In the genomic region with DNA sequence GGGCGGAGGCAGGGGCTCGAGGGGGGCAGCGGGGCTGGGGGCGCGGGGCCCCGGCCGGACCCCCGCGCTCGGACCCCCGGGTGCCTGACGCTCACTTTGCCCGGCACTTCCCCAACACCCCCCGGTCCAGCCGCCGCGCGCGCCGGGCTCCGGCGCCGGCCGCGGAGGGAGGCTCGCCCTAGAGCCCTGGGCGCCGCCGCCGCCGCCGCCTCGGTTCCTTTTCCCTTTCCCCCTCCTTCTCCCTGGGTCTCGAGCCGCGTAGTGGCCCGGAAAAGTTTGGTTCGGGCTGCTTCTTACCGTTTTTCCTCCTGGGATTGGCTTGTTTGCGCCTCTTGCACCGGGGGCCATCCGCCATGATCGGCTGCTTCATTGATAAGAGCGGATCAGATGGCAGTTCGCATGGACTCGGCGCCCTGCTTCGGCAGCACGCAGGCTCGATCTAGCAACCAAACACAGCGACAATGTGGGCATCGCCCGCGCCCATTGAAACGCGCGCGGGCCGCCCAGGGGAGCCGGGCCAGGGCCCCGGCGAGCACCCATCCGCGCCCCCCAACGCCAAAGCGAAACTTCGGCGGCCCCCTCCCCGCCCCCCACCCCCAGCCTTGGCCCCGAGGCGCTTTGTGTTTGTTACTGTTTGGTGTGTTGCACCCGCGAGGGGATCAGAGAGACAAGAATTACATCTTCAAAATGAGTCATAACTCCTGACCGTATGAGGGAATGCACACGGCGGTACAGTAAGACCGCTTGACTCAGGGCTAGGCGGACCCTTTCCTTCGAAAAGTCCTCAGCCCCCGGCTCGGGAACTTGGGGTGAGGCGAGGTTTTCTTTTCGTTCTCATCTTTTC, we compare ENCODE assay signal across 8 cellular contexts. TPM values are rescaled to one million over a fixed set of nuclear protein-coding genes. Genes with fewer than 3 reads are reported as not detected.
A peak's percentile ranks its signal among the peaks of the same experiment; 100 is the strongest.
DNase-seq lines count a peak whose midpoint lies in the region; ATAC-seq and TF ChIP-seq lines count a peak whose summit lies in the region.

No MANE protein-coding gene starts in this region.

- H3K4me1 Mint-ChIP-seq in naive B cell: peaks cover 43 to 62% (median 44%) of the 10 kb centered on the region in 3 donors

- H3K27ac Mint-ChIP-seq in naive B cell: peak overlapping the region in 3 of 6 donors; percentile 88 to 99 (median 98)

- intact Hi-C loops in transverse colon (cut with DNase I; ENCODE audit: low total_unique reads): loop anchor here (10.0 kb wide), 1 partner anchor 182 kb away; a partner anchor contains a TSS

- H3K27me3 Mint-ChIP-seq in naive B cell: peaks cover 0 to 3% (median 2%) of the 10 kb centered on the region in 3 donors

- no peak for TF ChIP-seq CTCF in fibroblast of mammary gland (conservative IDR thresholded peaks at IDR 0.05; ENCODE audit: control insufficient read depth, insufficient read depth, low read depth, low read length)
- no peak for TF ChIP-seq CTCF in transverse colon (IDR thresholded peaks at IDR 0.05)

- H3K27me3 ChIP-seq in transverse colon: peaks cover 97% of the 10 kb centered on the region

- H3K4me3 ChIP-seq in fibroblast of mammary gland (ENCODE audit: control insufficient read depth, low read depth, low read length) (peak overlapping the region; percentile 75), transverse colon (peak overlapping the region; percentile 27 to 77 (median 58))

- peaks cover 14 to 27% of the 10 kb centered on the region in 2 donors for H3K36me3 Mint-ChIP-seq in naive B cell

- peaks cover 0 to 10% (median 0%) of the 10 kb centered on the region in 4 donors for H3K4me1 ChIP-seq in transverse colon

- H3K27ac ChIP-seq in transverse colon: peak overlapping the region; percentile 87 to 91 (median 88)

- 0 to 1% methylated on average over 20 to 51 of the region's 83 CpGs for WGBS in transverse colon (ENCODE audit: low coverage in 1 of 2), 2 donors

- ATAC-seq in HG02571 (IDR thresholded peaks at IDR 0.05; ENCODE audit: unreplicated experiment): peak; percentile 53
- peak; percentile 29 for ATAC-seq in naive B cell (ENCODE audit: low read depth in 2 of 2)

- peak; percentile 79 for DNase-seq in NK-92 treated with Interleukin-12 subunit alpha and Interleukin-12 subunit beta, amount 100 ng/mL, for 24 hours (lab: John Stamatoyannopoulos, UW)
- DNase-seq in NK-92 (lab: John Stamatoyannopoulos, UW; ENCODE audit: unreplicated experiment) (no peak), NCI-H1694 (lab: John Stamatoyannopoulos, UW) (peak; percentile 26), activated T-cell treated with anti-CD3 and anti-CD28 coated beads for 48 hours (ENCODE audit: low read depth) (peak; percentile 54), fibroblast of mammary gland (ENCODE audit: low read depth) (peak; percentile 97), naive B cell (peak; percentile 59), transverse colon (peak; percentile 32)

- TF ChIP-seq POLR2A in transverse colon (IDR thresholded peaks at IDR 0.05): peak; percentile 40

- no peak overlapping the region for H3K4me3 Mint-ChIP-seq in naive B cell

- H3K9me3 Mint-ChIP-seq in naive B cell: no peaks in the 10 kb centered on the region

- no peaks in the 10 kb centered on the region for H3K9me3 ChIP-seq in transverse colon

- in situ Hi-C loops in transverse colon (cut with MboI; ENCODE audit: low pct_ligation_motif_present in 1 of 4, low pct_unique_long_range_greater_than_20kb in 1 of 4, low sequenced_read_pairs in 3 of 4): loop anchor here in 2 of 4 donors (25.0 kb wide), 2 partner anchors 580 to 1245 kb away; no protein-coding TSS in a partner anchor

- no peaks in the 10 kb centered on the region for H3K36me3 ChIP-seq in transverse colon

- TF ChIP-seq EP300 in transverse colon (IDR thresholded peaks at IDR 0.05; ENCODE audit: low read depth): no peak

RNA-seq across cellular contexts. Expression of a gene that starts 2.7 kb away (rescaled TPM):
- 10 to 100 TPM; 62.2 to 96.5 (median 73.1) TPM for polyA plus RNA-seq in naive B cell (ENCODE audit: low read depth in 6 of 6)
- total RNA-seq in transverse colon: 10 to 100 TPM; 19.8 to 69.6 (median 42.9) TPM
